In the genomic region with DNA sequence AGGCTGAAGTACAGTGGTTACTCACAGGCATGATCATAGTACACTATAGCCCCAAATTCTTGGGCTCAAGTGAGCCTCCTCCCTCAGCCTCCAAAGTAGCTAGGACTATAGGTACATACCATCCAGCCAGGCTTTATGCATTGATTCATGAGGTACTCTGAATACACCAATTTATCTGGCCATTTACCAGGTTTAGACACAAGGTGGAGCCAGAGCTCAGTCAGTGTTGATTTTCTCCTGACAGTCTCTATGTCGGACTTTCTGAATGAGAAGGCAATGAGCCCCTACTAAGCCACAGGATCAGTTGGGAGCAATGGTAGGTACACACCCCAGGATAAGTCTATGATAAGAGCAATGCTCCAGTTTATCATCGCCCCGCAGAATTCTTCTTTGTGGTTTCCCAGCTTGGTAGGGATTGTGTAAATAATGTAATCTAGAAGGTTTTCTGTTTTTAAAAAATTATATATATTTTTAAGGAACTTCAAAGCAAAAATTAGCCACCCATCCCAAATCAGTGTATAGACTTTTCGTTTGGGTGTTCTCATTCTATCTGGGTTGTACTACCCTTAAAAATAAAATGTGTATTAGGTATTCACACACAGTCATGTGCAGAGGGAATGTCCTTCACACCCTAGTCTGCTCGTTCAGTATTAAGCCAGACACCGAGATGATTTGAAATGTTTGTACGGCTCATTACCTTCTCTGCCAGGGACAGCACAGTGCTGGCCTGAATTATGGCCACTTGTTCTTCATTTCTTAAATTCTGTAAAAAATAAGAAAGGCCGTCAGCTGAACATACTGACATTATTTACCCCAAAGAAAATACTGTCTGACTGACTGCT, we compare ENCODE assay signal across 8 cellular contexts.
DNase-seq lines count a peak whose midpoint lies in the region; ATAC-seq, FAIRE-seq and TF ChIP-seq lines count a peak whose summit lies in the region.

No MANE protein-coding gene starts in this region.

- H3K27ac Mint-ChIP-seq in activated CD4-positive, alpha-beta T cell treated with anti-CD3 and anti-CD28 coated beads for 36 hours = no peak overlapping the region

- H3K79me2 ChIP-seq in HepG2 (ENCODE audit: insufficient read depth, low read length) = no peaks in the 10 kb centered on the region

- POLR2A ChIA-PET in activated CD4-positive, alpha-beta T cell treated with anti-CD3 and anti-CD28 coated beads for 36 hours (lab: Charles Lee) = interaction anchor here (0.7 kb wide), 1 partner anchor 190 kb away, joined by 4 read pairs; no protein-coding TSS in a partner anchor
- POLR2A ChIA-PET in HepG2 (lab: Yijun Ruan, JAX) = no interaction called here

- no peaks in the 10 kb centered on the region for H3K9me3 ChIP-seq in HepG2 (ENCODE audit: low read length)

- no peak for TF ChIP-seq POLR2A in HepG2 (IDR thresholded peaks at IDR 0.05; ENCODE audit: insufficient read depth in 1 of 2, low read depth in 2 of 2, low read length in 2 of 2)

- intact Hi-C loops in activated CD4-positive, alpha-beta T cell treated with anti-CD3 and anti-CD28 coated beads for 36 hours (cut with DNase I, micrococcal nuclease) = loop anchor here (1.0 kb wide), 1 partner anchor 194 kb away; no protein-coding TSS in a partner anchor
- intact Hi-C loops in HepG2 (cut with micrococcal nuclease; ENCODE audit: unreplicated experiment) = loop anchor here (1.0 to 5.0 kb wide), 5 partner anchors 47 to 307 kb away; no protein-coding TSS in a partner anchor

- no peaks in the 10 kb centered on the region for H3K27me3 Mint-ChIP-seq in activated CD4-positive, alpha-beta T cell treated with anti-CD3 and anti-CD28 coated beads for 36 hours

- 22% methylated on average over 8 of the region's 8 CpGs for WGBS in HepG2 (ENCODE audit: low lambda C conversion rate)

- CTCF ChIA-PET in activated CD4-positive, alpha-beta T cell treated with anti-CD3 and anti-CD28 coated beads for 36 hours (lab: Charles Lee) = interaction anchor here (0.6 to 8.1 kb wide), 13 partner anchors 8 to 202 kb away, joined by 3 to 108 read pairs (median 4); no protein-coding TSS in a partner anchor
- CTCF ChIA-PET in HepG2 (lab: Yijun Ruan, JAX; ENCODE audit: low intra/inter-chr PET ratio, low total read pairs) = interaction anchor here (1.3 to 3.6 kb wide), 3 partner anchors 46 to 194 kb away, joined by 5 to 46 read pairs (median 26); no protein-coding TSS in a partner anchor

- H2AFZ ChIP-seq in HepG2 (ENCODE audit: low read length) = no peak overlapping the region

- H3K4me2 ChIP-seq in HepG2 (ENCODE audit: low read depth, low read length) = no peak overlapping the region

- no TSS peak for BruUV-seq in HepG2 (replicated peaks; lab: Mats Ljungman, UMichigan)

- H3K4me3 Mint-ChIP-seq in activated CD4-positive, alpha-beta T cell treated with anti-CD3 and anti-CD28 coated beads for 36 hours = no peak overlapping the region

- TF ChIP-seq CTCF in HepG2 (CRISPR knock-in tag; IDR thresholded peaks at IDR 0.05) = peak; percentile 93

- H3K36me3 ChIP-seq in HepG2 (replicated peaks in 1 of 2; ENCODE audit: control insufficient read depth in 1 of 2, insufficient read depth in 2 of 2, low read length in 2 of 2) = no peaks in the 10 kb centered on the region

- H4K20me1 ChIP-seq in HepG2 (ENCODE audit: insufficient read depth, low read length) = no peaks in the 10 kb centered on the region

- TF ChIP-seq EP300 in HepG2 (IDR thresholded peaks at IDR 0.05; ENCODE audit: low read depth in 2 of 2, low read length in 2 of 2) (no peak), HepG2 (CRISPR knock-in tag; IDR thresholded peaks at IDR 0.05; ENCODE audit: borderline replicate concordance) (no peak)

- no peaks in the 10 kb centered on the region for H3K27me3 ChIP-seq in HepG2 (ENCODE audit: control insufficient read depth in 1 of 2, insufficient read depth in 2 of 2, low read length in 2 of 2)

- TF ChIP-seq RAD21 in HepG2 (CRISPR knock-in tag; IDR thresholded peaks at IDR 0.05) = peak; percentile 84

- DNase-seq in COLO829 (ENCODE audit: low spot score) (peak; percentile 51), NCI-H226 (peak; percentile 43), dedifferentiated amniotic fluid mesenchymal stem cell (ENCODE audit: extremely low spot score) (peak; percentile 72), HepG2 (ENCODE audit: low spot score) (peak; percentile 65)
- DNase-seq in activated CD4-positive, alpha-beta T cell treated with anti-CD3 and anti-CD28 coated beads for 36 hours = peak; percentile 66
- DNase-seq in stimulated activated CD8-positive, alpha-beta memory T cell treated with anti-CD3 and anti-CD28 coated beads, Interleukin-2, amount 100 ng/mL, for 1 hour (ENCODE audit: low read depth in 2 of 2) = peak; percentile 4 to 17

- no peak overlapping the region for H3K27ac ChIP-seq in HepG2 (ENCODE audit: extremely low read length, insufficient read depth, low read length)

- in situ Hi-C loops in HepG2 (cut with HindIII; ENCODE audit: extremely low pct_ligation_motif_present, low pct_unique_long_range_greater_than_20kb) = loop anchor here (5.0 to 10.0 kb wide), 3 partner anchors 44 to 307 kb away; no protein-coding TSS in a partner anchor

- FAIRE-seq in HepG2 (lab: Jason Lieb, UNC) = peak; percentile 74

- H3K4me1 Mint-ChIP-seq in activated CD4-positive, alpha-beta T cell treated with anti-CD3 and anti-CD28 coated beads for 36 hours = no peaks in the 10 kb centered on the region

- no peaks in the 10 kb centered on the region for H3K9me3 Mint-ChIP-seq in activated CD4-positive, alpha-beta T cell treated with anti-CD3 and anti-CD28 coated beads for 36 hours (ENCODE audit: low read depth)

- no peaks in the 10 kb centered on the region for H3K4me1 ChIP-seq in HepG2 (ENCODE audit: insufficient read depth, low read length)

- H3K4me3 ChIP-seq in HepG2 (replicated peaks in 1 of 3; ENCODE audit: insufficient read depth in 1 of 3, low read depth in 2 of 3, low read length in 3 of 3) = no peak overlapping the region

- no peaks in the 10 kb centered on the region for H3K36me3 Mint-ChIP-seq in activated CD4-positive, alpha-beta T cell treated with anti-CD3 and anti-CD28 coated beads for 36 hours (ENCODE audit: low read depth)

- ATAC-seq in GM19351 (IDR thresholded peaks at IDR 0.05; ENCODE audit: unreplicated experiment) (peak; percentile 93), HG03354 (IDR thresholded peaks at IDR 0.05; ENCODE audit: poor library complexity, severe bottlenecking, unreplicated experiment) (peak; percentile 94), HepG2 (peak; percentile 92)
- ATAC-seq in activated CD4-positive, alpha-beta T cell treated with anti-CD3 and anti-CD28 coated beads for 36 hours = peak; percentile 63

- no peak overlapping the region for H3K9ac ChIP-seq in HepG2 (ENCODE audit: insufficient read depth, low read depth, low read length)

TF ChIP-seq in HepG2, 621 proteins besides CTCF, POLR2A, EP300 and RAD21 (continues in another document):
- TF ChIP-seq XRCC5 (optimal IDR thresholded peaks at IDR 0.05; ENCODE audit: low read length) (peak; percentile 16), FOSL2 (CRISPR knock-in tag; IDR thresholded peaks at IDR 0.05) (0 out of 2 replicates have a peak, but pooled peaks have one; percentile 7), SMC3 (IDR thresholded peaks at IDR 0.05; ENCODE audit: low read length) (peak; percentile 99), STAG1 (CRISPR knock-in tag; IDR thresholded peaks at IDR 0.05) (peak; percentile 97), RXRB (CRISPR knock-in tag; IDR thresholded peaks at IDR 0.05; ENCODE audit: borderline replicate concordance) (peak; percentile 13; the same call in 1 of the 2 replicates), ZNF713 (CRISPR knock-in tag; IDR thresholded peaks at IDR 0.05) (no peak), GATAD2A (CRISPR knock-in tag; IDR thresholded peaks at IDR 0.05) (0 out of 2 replicates have a peak, but pooled peaks have one; percentile 28), FOXA1 (IDR thresholded peaks at IDR 0.05) (no peak), FOXA1 (CRISPR knock-in tag; IDR thresholded peaks at IDR 0.05) (peak; percentile 21; the same call in 1 of the 2 replicates), MIXL1 (CRISPR knock-in tag; IDR thresholded peaks at IDR 0.05) (0 out of 2 replicates have a peak, but pooled peaks have one; percentile 43), AKAP8 (CRISPR knock-in tag; IDR thresholded peaks at IDR 0.05) (no peak), FOXA3 (CRISPR knock-in tag; IDR thresholded peaks at IDR 0.05) (peak; percentile 22; the same call in 1 of the 2 replicates)
- TF ChIP-seq, protein P1, sequence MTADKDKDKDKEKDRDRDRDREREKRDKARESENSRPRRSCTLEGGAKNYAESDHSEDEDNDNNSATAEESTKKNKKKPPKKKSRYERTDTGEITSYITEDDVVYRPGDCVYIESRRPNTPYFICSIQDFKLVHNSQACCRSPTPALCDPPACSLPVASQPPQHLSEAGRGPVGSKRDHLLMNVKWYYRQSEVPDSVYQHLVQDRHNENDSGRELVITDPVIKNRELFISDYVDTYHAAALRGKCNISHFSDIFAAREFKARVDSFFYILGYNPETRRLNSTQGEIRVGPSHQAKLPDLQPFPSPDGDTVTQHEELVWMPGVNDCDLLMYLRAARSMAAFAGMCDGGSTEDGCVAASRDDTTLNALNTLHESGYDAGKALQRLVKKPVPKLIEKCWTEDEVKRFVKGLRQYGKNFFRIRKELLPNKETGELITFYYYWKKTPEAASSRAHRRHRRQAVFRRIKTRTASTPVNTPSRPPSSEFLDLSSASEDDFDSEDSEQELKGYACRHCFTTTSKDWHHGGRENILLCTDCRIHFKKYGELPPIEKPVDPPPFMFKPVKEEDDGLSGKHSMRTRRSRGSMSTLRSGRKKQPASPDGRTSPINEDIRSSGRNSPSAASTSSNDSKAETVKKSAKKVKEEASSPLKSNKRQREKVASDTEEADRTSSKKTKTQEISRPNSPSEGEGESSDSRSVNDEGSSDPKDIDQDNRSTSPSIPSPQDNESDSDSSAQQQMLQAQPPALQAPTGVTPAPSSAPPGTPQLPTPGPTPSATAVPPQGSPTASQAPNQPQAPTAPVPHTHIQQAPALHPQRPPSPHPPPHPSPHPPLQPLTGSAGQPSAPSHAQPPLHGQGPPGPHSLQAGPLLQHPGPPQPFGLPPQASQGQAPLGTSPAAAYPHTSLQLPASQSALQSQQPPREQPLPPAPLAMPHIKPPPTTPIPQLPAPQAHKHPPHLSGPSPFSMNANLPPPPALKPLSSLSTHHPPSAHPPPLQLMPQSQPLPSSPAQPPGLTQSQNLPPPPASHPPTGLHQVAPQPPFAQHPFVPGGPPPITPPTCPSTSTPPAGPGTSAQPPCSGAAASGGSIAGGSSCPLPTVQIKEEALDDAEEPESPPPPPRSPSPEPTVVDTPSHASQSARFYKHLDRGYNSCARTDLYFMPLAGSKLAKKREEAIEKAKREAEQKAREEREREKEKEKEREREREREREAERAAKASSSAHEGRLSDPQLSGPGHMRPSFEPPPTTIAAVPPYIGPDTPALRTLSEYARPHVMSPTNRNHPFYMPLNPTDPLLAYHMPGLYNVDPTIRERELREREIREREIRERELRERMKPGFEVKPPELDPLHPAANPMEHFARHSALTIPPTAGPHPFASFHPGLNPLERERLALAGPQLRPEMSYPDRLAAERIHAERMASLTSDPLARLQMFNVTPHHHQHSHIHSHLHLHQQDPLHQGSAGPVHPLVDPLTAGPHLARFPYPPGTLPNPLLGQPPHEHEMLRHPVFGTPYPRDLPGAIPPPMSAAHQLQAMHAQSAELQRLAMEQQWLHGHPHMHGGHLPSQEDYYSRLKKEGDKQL (CRISPR knock-in tag; IDR thresholded peaks at IDR 0.05; ENCODE audit: low read depth) = no peak

Comparison
In these comparisons a context has a peak if more than half of its experiments do, and no peak if none do; other contexts are left out.
1. DNase-seq: peak in every context shown above with its lines; median percentile 72 in dedifferentiated amniotic fluid mesenchymal stem cell; 66 in activated CD4-positive, alpha-beta T cell treated with anti-CD3 and anti-CD28 coated beads for 36 hours; 65 in HepG2; 51 in COLO829; 43 in NCI-H226; 10 in stimulated activated CD8-positive, alpha-beta memory T cell treated with anti-CD3 and anti-CD28 coated beads, Interleukin-2, amount 100 ng/mL, for 1 hour.